Comparison of ENCODE assay signal across 12 cellular contexts in genomic region chr17:65902831-65903549, GRCh38.
DNase-seq lines count a peak whose midpoint lies in the region; ATAC-seq, FAIRE-seq and TF ChIP-seq lines count a peak whose summit lies in the region.
"Had no signal": no experiment of that assay in that cellular context is flagged by ENCODE, and none has a peak within 500 bp of the region (broad histone marks: within the 10 kb centered on the region; RNA-seq: fewer than 3 reads in every experiment).

No MANE protein-coding gene starts in this region.

- no peak overlapping the region for H3K4me3 ChIP-seq in HUES48 (ENCODE audit: low read depth, low read length)
- H3K4me3 ChIP-seq in pancreas, result peak overlapping the region in 2 of 4 donors; percentile 15 to 17
- no peak overlapping the region for H3K4me3 ChIP-seq in CD8-positive, alpha-beta T cell (ENCODE audit: low read depth, low read length)

- ATAC-seq in pancreas (peak; percentile 79 to 93 (median 90)), GM21576 (IDR thresholded peaks at IDR 0.05; ENCODE audit: unreplicated experiment) (no peak)
- no peak for ATAC-seq in CD8-positive, alpha-beta T cell
- ATAC-seq: activated CD4-positive, CD25-positive, alpha-beta regulatory T cell treated with anti-CD3 and anti-CD28 coated beads, Interleukin-2, amount 50 U/mL, for 24 hours; activated T-helper 17 cell treated with anti-CD3 and anti-CD28 coated beads, Interleukin-2, amount 50 U/mL, for 72 hours had no signal

- FAIRE-seq in pancreas (lab: Jason Lieb, UNC), result no peak

- intact Hi-C loops in pancreas (cut with DNase I), result no loop called here
- intact Hi-C loops in CD8-positive, alpha-beta T cell (cut with DNase I, micrococcal nuclease), result no loop called here

- no peaks in the 10 kb centered on the region for H3K9me3 Mint-ChIP-seq in CD8-positive, alpha-beta T cell
- H3K9me3 Mint-ChIP-seq: activated T-helper 17 cell treated with anti-CD3 and anti-CD28 coated beads, Interleukin-2, amount 50 U/mL, for 72 hours; central memory CD8-positive, alpha-beta T cell; T-helper 2 cell treated with Interferon-gamma antibody and Interleukin-4, amounts not matched to agents 5 μg/mL and 100 μg/mL, for 36 hours had no signal

- H3K9ac ChIP-seq in HUES48 (ENCODE audit: low read depth, low read length), result no peak overlapping the region

- DNase-seq in NCI-H2227 treated with DMSO at 0.1 percent for 48 hours (lab: John Stamatoyannopoulos, UW) (peak; percentile 76), cerebellar cortex (ENCODE audit: low spot score) (peak; percentile 76), pancreas (peak in 5 of 6 donors; percentile 27 to 57 (median 38)), hippocampal formation (lab: John Stamatoyannopoulos, UW) (no peak)
- DNase-seq in CD8-positive, alpha-beta T cell, result no peak
- DNase-seq: Caco-2 had no signal

- no peak for TF ChIP-seq CTCF in pancreas (IDR thresholded peaks at IDR 0.05)
- TF ChIP-seq CTCF in CD8-positive, alpha-beta T cell (IDR thresholded peaks at IDR 0.05), result no peak

- H3K9me3 ChIP-seq in HUES48 (ENCODE audit: control insufficient read depth, insufficient read depth, low read length) (no peaks in the 10 kb centered on the region), pancreas (no peaks in the 10 kb centered on the region)
- no peaks in the 10 kb centered on the region for H3K9me3 ChIP-seq in CD8-positive, alpha-beta T cell (ENCODE audit: low read length)
- H3K9me3 ChIP-seq: Caco-2 had no signal

- no peak overlapping the region for H3K4me3 Mint-ChIP-seq in CD8-positive, alpha-beta T cell
- H3K4me3 Mint-ChIP-seq: activated T-helper 17 cell treated with anti-CD3 and anti-CD28 coated beads, Interleukin-2, amount 50 U/mL, for 72 hours; central memory CD8-positive, alpha-beta T cell; T-helper 2 cell treated with Interferon-gamma antibody and Interleukin-4, amounts not matched to agents 5 μg/mL and 100 μg/mL, for 36 hours had no signal

- WGBS in pancreas, 2 donors, result 21 to 26% methylated on average over 12 of the region's 12 CpGs

- H3K36me3 Mint-ChIP-seq in CD8-positive, alpha-beta T cell, result no peaks in the 10 kb centered on the region

- POLR2A ChIA-PET in CD8-positive, alpha-beta T cell (lab: Charles Lee), result no interaction called here

- no peaks in the 10 kb centered on the region for H3K36me3 ChIP-seq in HUES48 (ENCODE audit: control insufficient read depth, insufficient read depth, low read length)
- no peaks in the 10 kb centered on the region for H3K36me3 ChIP-seq in pancreas
- no peaks in the 10 kb centered on the region for H3K36me3 ChIP-seq in CD8-positive, alpha-beta T cell (ENCODE audit: insufficient read depth, low read length)

- H3K4me1 ChIP-seq in HUES48 (ENCODE audit: control insufficient read depth, insufficient read depth, low read length), result peaks cover 11% of the 10 kb centered on the region
- H3K4me1 ChIP-seq in pancreas, result peaks cover 0 to 11% (median 0%) of the 10 kb centered on the region in 3 donors
- H3K4me1 ChIP-seq in CD8-positive, alpha-beta T cell (ENCODE audit: insufficient read depth, low read length), result no peaks in the 10 kb centered on the region
- H3K4me1 ChIP-seq: Caco-2 had no signal

- H3K27ac ChIP-seq in HUES48 (ENCODE audit: low read depth, low read length) (peak overlapping the region; percentile 25), pancreas (peak overlapping the region; percentile 22 to 63 (median 35))
- H3K27ac ChIP-seq in CD8-positive, alpha-beta T cell (ENCODE audit: low read depth, low read length), result no peak overlapping the region

- H3K27me3 ChIP-seq in HUES48 (ENCODE audit: control insufficient read depth, insufficient read depth, low read length), result no peaks in the 10 kb centered on the region
- no peaks in the 10 kb centered on the region for H3K27me3 ChIP-seq in pancreas
- no peaks in the 10 kb centered on the region for H3K27me3 ChIP-seq in CD8-positive, alpha-beta T cell (ENCODE audit: insufficient read depth, low read length)

- H3K27ac Mint-ChIP-seq in CD8-positive, alpha-beta T cell, result no peak overlapping the region
- H3K27ac Mint-ChIP-seq: activated T-helper 17 cell treated with anti-CD3 and anti-CD28 coated beads, Interleukin-2, amount 50 U/mL, for 72 hours; T-helper 2 cell treated with Interferon-gamma antibody and Interleukin-4, amounts not matched to agents 5 μg/mL and 100 μg/mL, for 36 hours had no signal

- H3K27me3 Mint-ChIP-seq in CD8-positive, alpha-beta T cell (ENCODE audit: low read depth), result peaks cover 2% of the 10 kb centered on the region
- H3K27me3 Mint-ChIP-seq: activated T-helper 17 cell treated with anti-CD3 and anti-CD28 coated beads, Interleukin-2, amount 50 U/mL, for 72 hours; central memory CD8-positive, alpha-beta T cell had no signal

- CTCF ChIA-PET in CD8-positive, alpha-beta T cell (lab: Charles Lee), result no interaction called here

- H3K4me1 Mint-ChIP-seq in CD8-positive, alpha-beta T cell (ENCODE audit: low read depth), result no peaks in the 10 kb centered on the region
- H3K4me1 Mint-ChIP-seq: activated T-helper 17 cell treated with anti-CD3 and anti-CD28 coated beads, Interleukin-2, amount 50 U/mL, for 72 hours; central memory CD8-positive, alpha-beta T cell had no signal

Comparison
In these comparisons a context has a peak if more than half of its experiments do, and no peak if none do; other contexts are left out.
1. DNase-seq: peak in NCI-H2227 treated with DMSO at 0.1 percent for 48 hours (single experiment), cerebellar cortex (single experiment) and pancreas (5 of 6); none in CD8-positive, alpha-beta T cell (0 of 7) and hippocampal formation (0 of 2).
2. ATAC-seq: peak in pancreas (4 of 4); none in CD8-positive, alpha-beta T cell (single experiment) and GM21576 (single experiment).